In genomic region chr14:101374373-101375338, GRCh38 we compare ENCODE assay signal across 21 cellular contexts.
"Had no signal": no experiment of that assay in that cellular context is flagged by ENCODE, and none has a peak within 500 bp of the region (broad histone marks: within the 10 kb centered on the region; RNA-seq: fewer than 3 reads in every experiment).

No MANE protein-coding gene starts in this region.

- H3K4me1 Mint-ChIP-seq: activated naive CD8-positive, alpha-beta T cell treated with anti-CD3 and anti-CD28 coated beads, Interleukin-2, amount 10 ng/mL, durations not matched to agents 7 days and 5 days; mesothelial cell of epicardium; naive thymus-derived CD8-positive, alpha-beta T cell had no signal

- H3K36me3 ChIP-seq: left lung, thyroid gland had no signal

- H3K27ac ChIP-seq: foreskin keratinocyte, left lung, parathyroid adenoma, thyroid gland, VCaP had no signal

- H3K27ac Mint-ChIP-seq: activated naive CD4-positive, alpha-beta T cell treated with anti-CD3 and anti-CD28 coated beads for 36 hours; activated naive CD8-positive, alpha-beta T cell treated with anti-CD3 and anti-CD28 coated beads, Interleukin-2, amount 10 ng/mL, durations not matched to agents 7 days and 5 days; activated T-cell treated with anti-CD3 and anti-CD28 coated beads, Interleukin-2, amount 50 U/mL, for 72 hours; mesothelial cell of epicardium; naive thymus-derived CD8-positive, alpha-beta T cell; stimulated activated naive CD8-positive, alpha-beta T cell treated with anti-CD3 and anti-CD28 coated beads, Interleukin-15, Interleukin-2, amounts not matched to agents 100 ng/mL and 50 ng/mL, for 24 hours had no signal

- H3K4me3 Mint-ChIP-seq: activated naive CD4-positive, alpha-beta T cell treated with anti-CD3 and anti-CD28 coated beads for 36 hours; activated naive CD8-positive, alpha-beta T cell treated with anti-CD3 and anti-CD28 coated beads, Interleukin-2, amount 10 ng/mL, durations not matched to agents 7 days and 5 days; activated T-cell treated with anti-CD3 and anti-CD28 coated beads, Interleukin-2, amount 50 U/mL, for 72 hours; mesothelial cell of epicardium; naive thymus-derived CD8-positive, alpha-beta T cell; stimulated activated naive CD8-positive, alpha-beta T cell treated with anti-CD3 and anti-CD28 coated beads, Interleukin-15, Interleukin-2, amounts not matched to agents 100 ng/mL and 50 ng/mL, for 24 hours had no signal

- H3K4me3 ChIP-seq: left lung, thyroid gland had no signal

- H2AFZ ChIP-seq: parathyroid adenoma had no signal

- ATAC-seq: activated T-cell treated with anti-CD3 and anti-CD28 coated beads, Interleukin-2, amount 50 U/mL, for 72 hours; foreskin keratinocyte; left lung; naive thymus-derived CD8-positive, alpha-beta T cell; right cardiac atrium had no signal

- H3K9ac ChIP-seq: parathyroid adenoma had no signal

- H3K9me3 Mint-ChIP-seq: activated naive CD4-positive, alpha-beta T cell treated with anti-CD3 and anti-CD28 coated beads for 36 hours; activated naive CD8-positive, alpha-beta T cell treated with anti-CD3 and anti-CD28 coated beads, Interleukin-2, amount 10 ng/mL, durations not matched to agents 7 days and 5 days; activated T-cell treated with anti-CD3 and anti-CD28 coated beads, Interleukin-2, amount 50 U/mL, for 72 hours had no signal

- H3K4me1 ChIP-seq: foreskin keratinocyte, parathyroid adenoma, thyroid gland had no signal

- DNase-seq: activated CD4-positive, CD25-positive, alpha-beta regulatory T cell treated with anti-CD3 and anti-CD28 coated beads, Interleukin-2, amount 50 U/mL, for 72 hours; activated effector memory CD4-positive, alpha-beta T cell treated with Interleukin-2 at 50 U/mL for 16 hours; activated naive CD4-positive, alpha-beta T cell treated with anti-CD3 and anti-CD28 coated beads for 36 hours; activated naive CD8-positive, alpha-beta T cell treated with anti-CD3 and anti-CD28 coated beads, Interleukin-2, amount 10 ng/mL, durations not matched to agents 7 days and 5 days; activated T-cell treated with anti-CD3 and anti-CD28 coated beads, Interleukin-2, amount 50 U/mL, for 72 hours; amniotic stem cell; cerebellar nuclear complex; cortex of kidney; foreskin keratinocyte; kidney glomerular epithelial cell; left lung; naive thymus-derived CD8-positive, alpha-beta T cell; right cardiac atrium; stimulated activated CD4-positive, alpha-beta T cell treated with anti-CD3 and anti-CD28 coated beads, Interleukin-12 subunit alpha, Interleukin-12 subunit beta, amount 100 ng/mL, for 4 hours; stimulated activated CD4-positive, alpha-beta T cell treated with anti-CD3 and anti-CD28 coated beads, Interleukin-4, amount 100 ng/mL, for 4 hours; substantia nigra; thyroid gland had no signal

- H3K27me3 ChIP-seq: foreskin keratinocyte, thyroid gland had no signal

- H3K9me3 ChIP-seq: thyroid gland had no signal

- H3K36me3 Mint-ChIP-seq: activated naive CD8-positive, alpha-beta T cell treated with anti-CD3 and anti-CD28 coated beads, Interleukin-2, amount 10 ng/mL, durations not matched to agents 7 days and 5 days; mesothelial cell of epicardium; naive thymus-derived CD8-positive, alpha-beta T cell had no signal
